ENCODE assay signal across 9 cellular contexts in genomic region chr12:27822076-27822712, GRCh38. TPM values are rescaled to one million over a fixed set of nuclear protein-coding genes. Genes with fewer than 3 reads are reported as not detected.
DNase-seq lines count a peak whose midpoint lies in the region; ATAC-seq and TF ChIP-seq lines count a peak whose summit lies in the region.
"Had no signal": no experiment of that assay in that cellular context is flagged by ENCODE, and none has a peak within 500 bp of the region (broad histone marks: within the 10 kb centered on the region; RNA-seq: fewer than 3 reads in every experiment).

No MANE protein-coding gene starts in this region.

- no peak overlapping the region for H3K4me3 Mint-ChIP-seq in activated naive CD4-positive, alpha-beta T cell treated with anti-CD3 and anti-CD28 coated beads for 36 hours

- ATAC-seq in GM18519 (IDR thresholded peaks at IDR 0.05; ENCODE audit: low FRiP score, unreplicated experiment) (peak; percentile 74), HG02884 (IDR thresholded peaks at IDR 0.05; ENCODE audit: unreplicated experiment) (peak; percentile 71), Panc1 (peak; percentile 78)

- in situ Hi-C loops in Panc1 (cut with HindIII; ENCODE audit: low pct_unique_long_range_greater_than_20kb, low sequenced_read_pairs), result no loop called here

- TF ChIP-seq POLR2A in lower leg skin (IDR thresholded peaks at IDR 0.05), result no peak

- no peaks in the 10 kb centered on the region for H3K36me3 Mint-ChIP-seq in activated naive CD4-positive, alpha-beta T cell treated with anti-CD3 and anti-CD28 coated beads for 36 hours (ENCODE audit: low read depth)

- no peak overlapping the region for H3K4me3 ChIP-seq in Panc1 (ENCODE audit: low read depth in 2 of 2, low read length in 2 of 2)
- no peak overlapping the region for H3K4me3 ChIP-seq in lower leg skin (ENCODE audit: low read depth, poor library complexity, severe bottlenecking)

- no TSS peak for BruUV-seq in Panc1 (replicated peaks; lab: Mats Ljungman, UMichigan)

- H3K4me1 Mint-ChIP-seq in activated naive CD4-positive, alpha-beta T cell treated with anti-CD3 and anti-CD28 coated beads for 36 hours (ENCODE audit: low read depth), result peaks cover 40% of the 10 kb centered on the region

- WGBS in lower leg skin, 2 donors, result 64 to 66% methylated on average over 9 of the region's 9 CpGs

- H3K9me3 ChIP-seq in Panc1 (ENCODE audit: control insufficient read depth, insufficient read depth, low read depth, low read length), result no peaks in the 10 kb centered on the region

- H3K9me3 Mint-ChIP-seq in activated naive CD4-positive, alpha-beta T cell treated with anti-CD3 and anti-CD28 coated beads for 36 hours, result no peaks in the 10 kb centered on the region

- POLR2A ChIA-PET in Panc1 (lab: Charles Lee), result no interaction called here

- CTCF ChIA-PET in Panc1 (lab: Charles Lee), result interaction anchor here (0.5 kb wide), 1 partner anchor 153 kb away, joined by 3 read pairs; no protein-coding TSS in a partner anchor
- CTCF ChIA-PET in activated naive CD4-positive, alpha-beta T cell treated with anti-CD3 and anti-CD28 coated beads for 36 hours (lab: Charles Lee), result interaction anchor here (0.5 to 4.1 kb wide), 29 partner anchors 8 to 332 kb away, joined by 3 to 37 read pairs (median 5); partner anchors contain the start of genes KLHL42 and MANSC4

- peak; percentile 61 for DNase-seq in Panc1 (ENCODE audit: low read depth, low spot score)
- DNase-seq in activated naive CD4-positive, alpha-beta T cell treated with anti-CD3 and anti-CD28 coated beads for 36 hours, result peak; percentile 82
- peak; percentile 82 for DNase-seq in renal cortical epithelial cell (ENCODE audit: low read depth)
- no peak for DNase-seq in OCI-M2 (lab: John Stamatoyannopoulos, UW; ENCODE audit: unreplicated experiment)
- DNase-seq in lower leg skin (ENCODE audit: low spot score in 2 of 2), result no peak
- no peak for DNase-seq in NCI-H748 (lab: John Stamatoyannopoulos, UW; ENCODE audit: unreplicated experiment)

- H3K27me3 Mint-ChIP-seq in activated naive CD4-positive, alpha-beta T cell treated with anti-CD3 and anti-CD28 coated beads for 36 hours (ENCODE audit: low read depth), result peaks cover 30% of the 10 kb centered on the region

- intact Hi-C loops in Panc1 (cut with micrococcal nuclease; ENCODE audit: unreplicated experiment), result loop anchor here (2.0 kb wide), 1 partner anchor 89 kb away; no protein-coding TSS in a partner anchor
- intact Hi-C loops in activated naive CD4-positive, alpha-beta T cell treated with anti-CD3 and anti-CD28 coated beads for 36 hours (cut with micrococcal nuclease), result loop anchor here (1.0 to 10.0 kb wide), 26 partner anchors 20 to 1559 kb away; partner anchors contain the start of genes CCDC91, ERGIC2, FGFR1OP2 and KLHL42
- intact Hi-C loops in lower leg skin (cut with DNase I; ENCODE audit: low total_unique reads), result loop anchor here (10.0 kb wide), 1 partner anchor 87 kb away; no protein-coding TSS in a partner anchor

- peaks cover 7% of the 10 kb centered on the region; the same call in 1 of the 2 replicates for H3K4me1 ChIP-seq in Panc1 (ENCODE audit: control insufficient read depth, insufficient read depth, low read length)

- H3K27ac Mint-ChIP-seq in activated naive CD4-positive, alpha-beta T cell treated with anti-CD3 and anti-CD28 coated beads for 36 hours, result peak overlapping the region; percentile 88

- TF ChIP-seq CTCF in Panc1 (IDR thresholded peaks at IDR 0.05) (no peak), lower leg skin (IDR thresholded peaks at IDR 0.05) (no peak)

- H3K36me3 ChIP-seq in Panc1 (ENCODE audit: control insufficient read depth, insufficient read depth, low read length), result no peaks in the 10 kb centered on the region

- no peaks in the 10 kb centered on the region for H3K27me3 ChIP-seq in Panc1 (ENCODE audit: control insufficient read depth, insufficient read depth, low read length)

- no peak overlapping the region for H3K27ac ChIP-seq in Panc1 (ENCODE audit: low read length)

RNA-seq across cellular contexts. Expression of gene MANSC4, which starts 42.2 kb away (rescaled TPM):
- total RNA-seq in Panc1 (2021; ENCODE audit: unreplicated experiment) (not detected), renal cortical epithelial cell (not detected in 2 replicates), lower leg skin (not detected)
- polyA plus RNA-seq in Panc1 (2012; ENCODE audit: insufficient read length), result not detected
- not detected for total RNA-seq in activated naive CD4-positive, alpha-beta T cell treated with anti-CD3 and anti-CD28 coated beads for 36 hours
- total RNA-seq: T-helper 2 cell treated with Interferon-gamma antibody and Interleukin-4, amounts not matched to agents 100 ng/mL and 5 ng/mL, for 36 hours had no signal

RNA-seq across cellular contexts. Expression of gene KLHL42, which starts 42.2 kb away (rescaled TPM):
- total RNA-seq in Panc1 (2021; ENCODE audit: unreplicated experiment), result 35.2 TPM
- polyA plus RNA-seq in Panc1 (2012; ENCODE audit: insufficient read length), result 23.6 TPM
- 1 to 10 TPM; 9.4 to 9.8 TPM for total RNA-seq in activated naive CD4-positive, alpha-beta T cell treated with anti-CD3 and anti-CD28 coated beads for 36 hours
- 16.7 and 23.6 TPM in 2 replicates for total RNA-seq in renal cortical epithelial cell
- 10 to 100 TPM; 12.0 to 21.7 (median 19.8) TPM for total RNA-seq in lower leg skin

Comparison
In these comparisons a context has a peak if more than half of its experiments do, and no peak if none do; other contexts are left out.
1. DNase-seq: peak in Panc1 (single experiment), activated naive CD4-positive, alpha-beta T cell treated with anti-CD3 and anti-CD28 coated beads for 36 hours (single experiment) and renal cortical epithelial cell (single experiment); none in OCI-M2 (single experiment), lower leg skin (0 of 2) and NCI-H748 (single experiment).
2. Peak in every context shown above with its lines, with median percentiles within 50 percentile points of each other: ATAC-seq.